ENCODE assay signal across 11 cellular contexts in genomic region chr19:1851581-1852293, GRCh38. TPM values are rescaled to one million over a fixed set of nuclear protein-coding genes. Genes with fewer than 3 reads are reported as not detected.
DNase-seq lines count a peak whose midpoint lies in the region; ATAC-seq and TF ChIP-seq lines count a peak whose summit lies in the region.
"Had no signal": no experiment of that assay in that cellular context is flagged by ENCODE, and none has a peak within 500 bp of the region (broad histone marks: within the 10 kb centered on the region; RNA-seq: fewer than 3 reads in every experiment).

No MANE protein-coding gene starts in this region.

- no peak overlapping the region for H3K27ac ChIP-seq in lower lobe of right lung
- H3K27ac ChIP-seq: body of pancreas had no signal

- H3K4me3 ChIP-seq in endocrine pancreas (ENCODE audit: control insufficient read depth, insufficient read depth, low read length) = no peak overlapping the region
- H3K4me3 ChIP-seq in lower lobe of right lung = no peak overlapping the region
- H3K4me3 ChIP-seq: body of pancreas had no signal

- DNase-seq in NCI-H1417 (lab: John Stamatoyannopoulos, UW) (peak in 2 of 3 experiments; percentile 75 to 82), NCI-H1417 treated with DMSO at 0.1 percent for 48 hours (lab: John Stamatoyannopoulos, UW) (no peak), epidermal melanocyte (ENCODE audit: insufficient read length, low spot score) (no peak), G401 (ENCODE audit: low spot score) (no peak), lower lobe of right lung (no peak)
- peak; percentile 40 to 41 for DNase-seq in activated CD4-positive, alpha-beta T cell treated with anti-CD3 and anti-CD28 coated beads, Interleukin-2, amount 50 U/mL, for 48 hours
- no peak for DNase-seq in stimulated activated naive B cell treated with anti-CD40 and anti-IgM and Interleukin-4, amounts not matched to agents 10 μg/mL and 1 μg/mL and 100 μg/mL, for 72 hours

- H3K4me3 Mint-ChIP-seq in stimulated activated naive B cell treated with anti-CD40 and anti-IgM and Interleukin-4, amounts not matched to agents 10 μg/mL and 1 μg/mL and 100 μg/mL, for 72 hours = peak overlapping the region in 1 of 2 donors; percentile 53
- H3K4me3 Mint-ChIP-seq: nephron; T-helper 2 cell treated with Interferon-gamma antibody and Interleukin-4, amounts not matched to agents 5 μg/mL and 100 μg/mL, for 36 hours had no signal

- H3K27me3 ChIP-seq in endocrine pancreas (ENCODE audit: control insufficient read depth, insufficient read depth, low read length) = no peaks in the 10 kb centered on the region
- H3K27me3 ChIP-seq in lower lobe of right lung (ENCODE audit: low read depth) = no peaks in the 10 kb centered on the region
- H3K27me3 ChIP-seq: body of pancreas had no signal

- H3K9ac ChIP-seq in endocrine pancreas (ENCODE audit: control insufficient read depth, insufficient read depth, low read length) = peak overlapping the region; percentile 32

- peak overlapping the region; percentile 51 for H3K27ac Mint-ChIP-seq in stimulated activated naive B cell treated with anti-CD40 and anti-IgM and Interleukin-4, amounts not matched to agents 10 μg/mL and 1 μg/mL and 100 μg/mL, for 72 hours

- H3K9me3 Mint-ChIP-seq in stimulated activated naive B cell treated with anti-CD40 and anti-IgM and Interleukin-4, amounts not matched to agents 10 μg/mL and 1 μg/mL and 100 μg/mL, for 72 hours = no peaks in the 10 kb centered on the region
- H3K9me3 Mint-ChIP-seq: nephron; T-helper 2 cell treated with Interferon-gamma antibody and Interleukin-4, amounts not matched to agents 5 μg/mL and 100 μg/mL, for 36 hours had no signal

- in situ Hi-C loops in G401 (cut with HindIII; ENCODE audit: low sequenced_read_pairs) = no loop called here

- H3K9me3 ChIP-seq in endocrine pancreas (ENCODE audit: control insufficient read depth, low read length) (no peaks in the 10 kb centered on the region), lower lobe of right lung (no peaks in the 10 kb centered on the region)
- H3K9me3 ChIP-seq: body of pancreas had no signal

- H3K4me1 ChIP-seq in endocrine pancreas (ENCODE audit: control insufficient read depth, insufficient read depth, low read length) (no peaks in the 10 kb centered on the region), lower lobe of right lung (peaks cover 57% of the 10 kb centered on the region)

- H3K4me1 Mint-ChIP-seq in stimulated activated naive B cell treated with anti-CD40 and anti-IgM and Interleukin-4, amounts not matched to agents 10 μg/mL and 1 μg/mL and 100 μg/mL, for 72 hours = peaks cover 39 to 81% of the 10 kb centered on the region in 2 donors

- ATAC-seq in stimulated activated naive B cell treated with anti-CD40 and anti-IgM and Interleukin-4, amounts not matched to agents 10 μg/mL and 1 μg/mL and 100 μg/mL, for 72 hours (replicated peaks) = no peak
- ATAC-seq in lower lobe of right lung = no peak
- ATAC-seq: body of pancreas had no signal

- TF ChIP-seq CTCF in lower lobe of right lung (IDR thresholded peaks at IDR 0.05) = no peak

- H3K27me3 Mint-ChIP-seq in stimulated activated naive B cell treated with anti-CD40 and anti-IgM and Interleukin-4, amounts not matched to agents 10 μg/mL and 1 μg/mL and 100 μg/mL, for 72 hours = no peaks in the 10 kb centered on the region

- H3K36me3 ChIP-seq in endocrine pancreas (ENCODE audit: control insufficient read depth, insufficient read depth, low read length) (no peaks in the 10 kb centered on the region), lower lobe of right lung (no peaks in the 10 kb centered on the region)

- H3K36me3 Mint-ChIP-seq in stimulated activated naive B cell treated with anti-CD40 and anti-IgM and Interleukin-4, amounts not matched to agents 10 μg/mL and 1 μg/mL and 100 μg/mL, for 72 hours = peaks cover 20 to 26% of the 10 kb centered on the region in 2 donors

- intact Hi-C loops in lower lobe of right lung (cut with DNase I) = no loop called here

RNA-seq across cellular contexts. Expression of gene REXO1, which starts 3.5 kb away (rescaled TPM):
- 7.8 and 10.7 TPM in 2 replicates for total RNA-seq in G401 (2014; rRNA removed; shearing (Covaris generic))
- 29.1 TPM for total RNA-seq in lower lobe of right lung

RNA-seq across cellular contexts. Expression of gene KLF16, which starts 11.6 kb away (rescaled TPM):
- 27.9 and 29.2 TPM in 2 replicates for total RNA-seq in G401 (2014; rRNA removed; shearing (Covaris generic))
- total RNA-seq in lower lobe of right lung = 22.2 TPM

RNA-seq across cellular contexts. Expression of gene ABHD17A, which starts 33.6 kb away (rescaled TPM):
- 94.4 and 130 TPM in 2 replicates for total RNA-seq in G401 (2014; rRNA removed; shearing (Covaris generic))
- total RNA-seq in lower lobe of right lung = 76.4 TPM

RNA-seq across cellular contexts. Expression of gene ATP8B3, which starts 39.7 kb away (rescaled TPM):
- total RNA-seq in G401 (2014; rRNA removed; shearing (Covaris generic)) = 2.5 and 5.5 TPM in 2 replicates
- 2.1 TPM for total RNA-seq in lower lobe of right lung

RNA-seq across cellular contexts. Expression of gene ADAT3, which starts 53.5 kb away (rescaled TPM):
- 8.6 and 13.5 TPM in 2 replicates for total RNA-seq in G401 (2014; rRNA removed; shearing (Covaris generic))
- total RNA-seq in lower lobe of right lung = 6.2 TPM

Comparison
In these comparisons a context has a peak if more than half of its experiments do, and no peak if none do; other contexts are left out.
1. DNase-seq: peak in NCI-H1417 (2 of 3) and activated CD4-positive, alpha-beta T cell treated with anti-CD3 and anti-CD28 coated beads, Interleukin-2, amount 50 U/mL, for 48 hours (2 of 2); none in NCI-H1417 treated with DMSO at 0.1 percent for 48 hours (single experiment), stimulated activated naive B cell treated with anti-CD40 and anti-IgM and Interleukin-4, amounts not matched to agents 10 μg/mL and 1 μg/mL and 100 μg/mL, for 72 hours (single experiment), epidermal melanocyte (single experiment), G401 (single experiment) and lower lobe of right lung (single experiment).